4 cellular contexts compared by ENCODE assay signal in genomic region chr17:48422060-48422459, GRCh38. TPM values are rescaled to one million over a fixed set of nuclear protein-coding genes. Genes with fewer than 3 reads are reported as not detected.
"Had no signal": no experiment of that assay in that cellular context is flagged by ENCODE, and none has a peak within 500 bp of the region (broad histone marks: within the 10 kb centered on the region; RNA-seq: fewer than 3 reads in every experiment).

No MANE protein-coding gene starts in this region.

RNA-seq across cellular contexts. Expression of gene SKAP1, which starts 8.0 kb away (rescaled TPM):
- total RNA-seq: HepG2, IMR-90, RPMI7951, SJCRH30 had no signal
- polyA plus RNA-seq: IMR-90 had no signal
